Comparison of ENCODE assay signal across 1 cellular context in the genomic region with DNA sequence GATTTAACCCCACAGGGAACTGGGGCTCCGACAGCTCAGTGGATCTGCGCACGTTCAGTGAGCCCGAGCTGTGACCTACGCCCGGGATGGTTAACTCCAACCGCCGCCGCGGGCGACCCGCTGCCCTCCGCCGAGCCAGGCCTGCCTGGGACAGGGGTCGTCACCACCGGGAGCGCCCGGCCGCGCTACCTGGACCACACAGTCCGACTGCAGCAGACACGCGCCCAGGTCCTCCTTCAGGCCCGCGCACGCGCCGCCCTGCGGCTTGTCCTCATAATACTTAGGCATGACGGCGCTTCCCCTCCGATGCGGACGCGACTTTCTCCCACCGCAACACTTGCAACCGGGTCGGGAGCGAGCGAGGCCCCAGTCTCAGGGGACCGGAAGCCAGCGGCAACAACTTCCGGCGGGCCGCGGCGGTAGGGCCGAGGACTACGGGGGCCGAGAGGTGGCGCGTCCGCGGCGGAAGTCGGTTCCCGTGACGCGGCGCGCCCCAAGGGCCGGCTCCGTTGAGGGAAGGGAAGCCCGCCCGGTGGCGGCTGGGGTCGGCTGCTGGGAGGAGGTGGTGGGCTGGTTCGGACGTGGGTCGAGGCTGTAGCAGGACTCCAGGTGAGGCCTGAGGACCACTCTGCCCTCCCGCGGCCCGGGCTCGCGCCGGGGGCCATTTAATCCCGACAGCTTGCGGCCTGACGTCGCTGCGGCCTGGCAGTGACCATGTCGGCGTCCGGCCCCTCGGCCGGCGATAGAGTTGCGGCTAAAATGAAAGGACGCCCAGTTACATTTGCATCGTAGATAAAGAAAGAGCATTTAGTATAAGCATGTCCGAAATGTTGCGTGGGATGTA.
TF ChIP-seq lines count a peak whose summit lies in the region.

COA5 (minus strand) TSS at position 395 of the 844 bp plus-strand sequence; CDS start at position 288, 107 bp downstream.
A gene with protein sequence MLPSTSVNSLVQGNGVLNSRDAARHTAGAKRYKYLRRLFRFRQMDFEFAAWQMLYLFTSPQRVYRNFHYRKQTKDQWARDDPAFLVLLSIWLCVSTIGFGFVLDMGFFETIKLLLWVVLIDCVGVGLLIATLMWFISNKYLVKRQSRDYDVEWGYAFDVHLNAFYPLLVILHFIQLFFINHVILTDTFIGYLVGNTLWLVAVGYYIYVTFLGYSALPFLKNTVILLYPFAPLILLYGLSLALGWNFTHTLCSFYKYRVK (plus strand): TSS at position 472 of the 844 bp plus-strand sequence. CDS start 1,171 bp downstream, outside the sequence.

TF ChIP-seq in K562, 482 proteins besides CTCF, POLR2A, EP300 and RAD21 (continued from another document and continues in another):
- TF ChIP-seq, protein P1, sequence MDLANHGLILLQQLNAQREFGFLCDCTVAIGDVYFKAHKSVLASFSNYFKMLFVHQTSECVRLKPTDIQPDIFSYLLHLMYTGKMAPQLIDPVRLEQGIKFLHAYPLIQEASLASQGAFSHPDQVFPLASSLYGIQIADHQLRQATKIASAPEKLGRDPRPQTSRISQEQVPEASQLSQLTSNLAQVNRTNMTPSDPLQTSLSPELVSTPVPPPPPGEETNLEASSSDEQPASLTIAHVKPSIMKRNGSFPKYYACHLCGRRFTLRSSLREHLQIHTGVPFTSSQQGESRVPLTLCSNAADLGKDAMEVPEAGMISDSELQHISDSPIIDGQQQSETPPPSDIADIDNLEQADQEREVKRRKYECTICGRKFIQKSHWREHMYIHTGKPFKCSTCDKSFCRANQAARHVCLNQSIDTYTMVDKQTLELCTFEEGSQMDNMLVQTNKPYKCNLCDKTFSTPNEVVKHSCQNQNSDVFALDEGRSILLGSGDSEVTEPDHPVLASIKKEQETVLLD (IDR thresholded peaks at IDR 0.05), result no peak
- TF ChIP-seq HMG20B (CRISPR knock-in tag; IDR thresholded peaks at IDR 0.05), result no peak
- no peak for TF ChIP-seq ZNF586 (CRISPR knock-in tag; conservative IDR thresholded peaks at IDR 0.05)
- no peak for TF ChIP-seq NFE2L1 (tag; IDR thresholded peaks at IDR 0.05; ENCODE audit: borderline replicate concordance, low read depth)
- peak; percentile 70; the same call in 1 of the 2 replicates for TF ChIP-seq MBD2 (IDR thresholded peaks at IDR 0.05; ENCODE audit: borderline replicate concordance, low read depth)
- TF ChIP-seq, protein P2, sequence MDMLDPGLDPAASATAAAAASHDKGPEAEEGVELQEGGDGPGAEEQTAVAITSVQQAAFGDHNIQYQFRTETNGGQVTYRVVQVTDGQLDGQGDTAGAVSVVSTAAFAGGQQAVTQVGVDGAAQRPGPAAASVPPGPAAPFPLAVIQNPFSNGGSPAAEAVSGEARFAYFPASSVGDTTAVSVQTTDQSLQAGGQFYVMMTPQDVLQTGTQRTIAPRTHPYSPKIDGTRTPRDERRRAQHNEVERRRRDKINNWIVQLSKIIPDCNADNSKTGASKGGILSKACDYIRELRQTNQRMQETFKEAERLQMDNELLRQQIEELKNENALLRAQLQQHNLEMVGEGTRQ (CRISPR knock-in tag; IDR thresholded peaks at IDR 0.05), result no peak; the same call in 1 of the 2 replicates
- TF ChIP-seq RFX7 (CRISPR knock-in tag; IDR thresholded peaks at IDR 0.05), result no peak
- no peak for TF ChIP-seq PTBP1 (IDR thresholded peaks at IDR 0.05; ENCODE audit: low read depth, low read length)
- no peak for TF ChIP-seq WHSC1 (IDR thresholded peaks at IDR 0.05; ENCODE audit: low read length)
- TF ChIP-seq SP2 (IDR thresholded peaks at IDR 0.05; ENCODE audit: extremely low read depth, low read depth, low read length, poor library complexity, severe bottlenecking), result no peak
- TF ChIP-seq HNRNPLL (IDR thresholded peaks at IDR 0.05; ENCODE audit: low read depth, low read length, poor library complexity, severe bottlenecking), result no peak
- TF ChIP-seq, protein P3, sequence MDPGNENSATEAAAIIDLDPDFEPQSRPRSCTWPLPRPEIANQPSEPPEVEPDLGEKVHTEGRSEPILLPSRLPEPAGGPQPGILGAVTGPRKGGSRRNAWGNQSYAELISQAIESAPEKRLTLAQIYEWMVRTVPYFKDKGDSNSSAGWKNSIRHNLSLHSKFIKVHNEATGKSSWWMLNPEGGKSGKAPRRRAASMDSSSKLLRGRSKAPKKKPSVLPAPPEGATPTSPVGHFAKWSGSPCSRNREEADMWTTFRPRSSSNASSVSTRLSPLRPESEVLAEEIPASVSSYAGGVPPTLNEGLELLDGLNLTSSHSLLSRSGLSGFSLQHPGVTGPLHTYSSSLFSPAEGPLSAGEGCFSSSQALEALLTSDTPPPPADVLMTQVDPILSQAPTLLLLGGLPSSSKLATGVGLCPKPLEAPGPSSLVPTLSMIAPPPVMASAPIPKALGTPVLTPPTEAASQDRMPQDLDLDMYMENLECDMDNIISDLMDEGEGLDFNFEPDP (CRISPR knock-in tag; IDR thresholded peaks at IDR 0.05), result no peak
- no peak for TF ChIP-seq DLX4 (CRISPR knock-in tag; IDR thresholded peaks at IDR 0.05)
- TF ChIP-seq ADNP (tag; IDR thresholded peaks at IDR 0.05), result no peak
- TF ChIP-seq ZFP36 (IDR thresholded peaks at IDR 0.05; ENCODE audit: low read depth, low read length, partially characterized antibody), result no peak
- no peak; the same call in 1 of the 2 replicates for TF ChIP-seq ILF3 (IDR thresholded peaks at IDR 0.05; ENCODE audit: borderline replicate concordance)
- no peak for TF ChIP-seq CC2D1A (IDR thresholded peaks at IDR 0.05)
- TF ChIP-seq, protein P4, sequence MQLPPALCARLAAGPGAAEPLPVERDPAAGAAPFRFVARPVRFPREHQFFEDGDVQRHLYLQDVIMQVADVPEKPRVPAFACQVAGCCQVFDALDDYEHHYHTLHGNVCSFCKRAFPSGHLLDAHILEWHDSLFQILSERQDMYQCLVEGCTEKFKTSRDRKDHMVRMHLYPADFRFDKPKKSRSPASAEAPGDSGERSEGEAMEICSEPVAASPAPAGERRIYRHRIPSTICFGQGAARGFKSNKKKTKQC (CRISPR knock-in tag; IDR thresholded peaks at IDR 0.05), result peak; percentile 67; the same call in 1 of the 2 replicates
- peak; percentile 57 for TF ChIP-seq NEUROD1 (IDR thresholded peaks at IDR 0.05; ENCODE audit: borderline replicate concordance, low read depth, low read length, partially characterized antibody)
- no peak for TF ChIP-seq ZNF224 (CRISPR knock-in tag; IDR thresholded peaks at IDR 0.05)
- TF ChIP-seq SNRNP70 (optimal IDR thresholded peaks at IDR 0.05; ENCODE audit: low read depth, low read length), result no peak
- TF ChIP-seq ZNF124 (CRISPR knock-in tag; IDR thresholded peaks at IDR 0.05), result no peak
- TF ChIP-seq STAT5A (IDR thresholded peaks at IDR 0.05; ENCODE audit: borderline replicate concordance, low read length), result no peak
- TF ChIP-seq ZNF668 (CRISPR knock-in tag; IDR thresholded peaks at IDR 0.05), result no peak
- peak; percentile 89 for TF ChIP-seq CREB3L1 (IDR thresholded peaks at IDR 0.05; ENCODE audit: borderline replicate concordance, low read depth)
- TF ChIP-seq, protein P5, sequence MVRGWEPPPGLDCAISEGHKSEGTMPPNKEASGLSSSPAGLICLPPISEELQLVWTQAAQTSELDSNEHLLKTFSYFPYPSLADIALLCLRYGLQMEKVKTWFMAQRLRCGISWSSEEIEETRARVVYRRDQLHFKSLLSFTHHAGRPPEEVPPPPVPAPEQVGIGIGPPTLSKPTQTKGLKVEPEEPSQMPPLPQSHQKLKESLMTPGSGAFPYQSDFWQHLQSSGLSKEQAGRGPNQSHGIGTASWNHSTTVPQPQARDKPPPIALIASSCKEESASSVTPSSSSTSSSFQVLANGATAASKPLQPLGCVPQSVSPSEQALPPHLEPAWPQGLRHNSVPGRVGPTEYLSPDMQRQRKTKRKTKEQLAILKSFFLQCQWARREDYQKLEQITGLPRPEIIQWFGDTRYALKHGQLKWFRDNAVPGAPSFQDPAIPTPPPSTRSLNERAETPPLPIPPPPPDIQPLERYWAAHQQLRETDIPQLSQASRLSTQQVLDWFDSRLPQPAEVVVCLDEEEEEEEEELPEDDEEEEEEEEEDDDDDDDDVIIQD (CRISPR knock-in tag; IDR thresholded peaks at IDR 0.05), result no peak
- TF ChIP-seq ID3 (CRISPR knock-in tag; IDR thresholded peaks at IDR 0.05), result no peak
- peak; percentile 61; the same call in 1 of the 2 replicates for TF ChIP-seq ID3 (tag; IDR thresholded peaks at IDR 0.05)
- TF ChIP-seq SP1 (CRISPR knock-in tag; IDR thresholded peaks at IDR 0.05), result peak; percentile 65; the same call in 1 of the 2 replicates
- no peak for TF ChIP-seq SREBF2 (CRISPR knock-in tag; IDR thresholded peaks at IDR 0.05)
- no peak for TF ChIP-seq ZNF324 (CRISPR knock-in tag; IDR thresholded peaks at IDR 0.05)
- no peak for TF ChIP-seq ZBTB33 (CRISPR knock-in tag; IDR thresholded peaks at IDR 0.05)
- no peak for TF ChIP-seq GATAD2B (IDR thresholded peaks at IDR 0.05; ENCODE audit: borderline replicate concordance)
- TF ChIP-seq, protein P6, sequence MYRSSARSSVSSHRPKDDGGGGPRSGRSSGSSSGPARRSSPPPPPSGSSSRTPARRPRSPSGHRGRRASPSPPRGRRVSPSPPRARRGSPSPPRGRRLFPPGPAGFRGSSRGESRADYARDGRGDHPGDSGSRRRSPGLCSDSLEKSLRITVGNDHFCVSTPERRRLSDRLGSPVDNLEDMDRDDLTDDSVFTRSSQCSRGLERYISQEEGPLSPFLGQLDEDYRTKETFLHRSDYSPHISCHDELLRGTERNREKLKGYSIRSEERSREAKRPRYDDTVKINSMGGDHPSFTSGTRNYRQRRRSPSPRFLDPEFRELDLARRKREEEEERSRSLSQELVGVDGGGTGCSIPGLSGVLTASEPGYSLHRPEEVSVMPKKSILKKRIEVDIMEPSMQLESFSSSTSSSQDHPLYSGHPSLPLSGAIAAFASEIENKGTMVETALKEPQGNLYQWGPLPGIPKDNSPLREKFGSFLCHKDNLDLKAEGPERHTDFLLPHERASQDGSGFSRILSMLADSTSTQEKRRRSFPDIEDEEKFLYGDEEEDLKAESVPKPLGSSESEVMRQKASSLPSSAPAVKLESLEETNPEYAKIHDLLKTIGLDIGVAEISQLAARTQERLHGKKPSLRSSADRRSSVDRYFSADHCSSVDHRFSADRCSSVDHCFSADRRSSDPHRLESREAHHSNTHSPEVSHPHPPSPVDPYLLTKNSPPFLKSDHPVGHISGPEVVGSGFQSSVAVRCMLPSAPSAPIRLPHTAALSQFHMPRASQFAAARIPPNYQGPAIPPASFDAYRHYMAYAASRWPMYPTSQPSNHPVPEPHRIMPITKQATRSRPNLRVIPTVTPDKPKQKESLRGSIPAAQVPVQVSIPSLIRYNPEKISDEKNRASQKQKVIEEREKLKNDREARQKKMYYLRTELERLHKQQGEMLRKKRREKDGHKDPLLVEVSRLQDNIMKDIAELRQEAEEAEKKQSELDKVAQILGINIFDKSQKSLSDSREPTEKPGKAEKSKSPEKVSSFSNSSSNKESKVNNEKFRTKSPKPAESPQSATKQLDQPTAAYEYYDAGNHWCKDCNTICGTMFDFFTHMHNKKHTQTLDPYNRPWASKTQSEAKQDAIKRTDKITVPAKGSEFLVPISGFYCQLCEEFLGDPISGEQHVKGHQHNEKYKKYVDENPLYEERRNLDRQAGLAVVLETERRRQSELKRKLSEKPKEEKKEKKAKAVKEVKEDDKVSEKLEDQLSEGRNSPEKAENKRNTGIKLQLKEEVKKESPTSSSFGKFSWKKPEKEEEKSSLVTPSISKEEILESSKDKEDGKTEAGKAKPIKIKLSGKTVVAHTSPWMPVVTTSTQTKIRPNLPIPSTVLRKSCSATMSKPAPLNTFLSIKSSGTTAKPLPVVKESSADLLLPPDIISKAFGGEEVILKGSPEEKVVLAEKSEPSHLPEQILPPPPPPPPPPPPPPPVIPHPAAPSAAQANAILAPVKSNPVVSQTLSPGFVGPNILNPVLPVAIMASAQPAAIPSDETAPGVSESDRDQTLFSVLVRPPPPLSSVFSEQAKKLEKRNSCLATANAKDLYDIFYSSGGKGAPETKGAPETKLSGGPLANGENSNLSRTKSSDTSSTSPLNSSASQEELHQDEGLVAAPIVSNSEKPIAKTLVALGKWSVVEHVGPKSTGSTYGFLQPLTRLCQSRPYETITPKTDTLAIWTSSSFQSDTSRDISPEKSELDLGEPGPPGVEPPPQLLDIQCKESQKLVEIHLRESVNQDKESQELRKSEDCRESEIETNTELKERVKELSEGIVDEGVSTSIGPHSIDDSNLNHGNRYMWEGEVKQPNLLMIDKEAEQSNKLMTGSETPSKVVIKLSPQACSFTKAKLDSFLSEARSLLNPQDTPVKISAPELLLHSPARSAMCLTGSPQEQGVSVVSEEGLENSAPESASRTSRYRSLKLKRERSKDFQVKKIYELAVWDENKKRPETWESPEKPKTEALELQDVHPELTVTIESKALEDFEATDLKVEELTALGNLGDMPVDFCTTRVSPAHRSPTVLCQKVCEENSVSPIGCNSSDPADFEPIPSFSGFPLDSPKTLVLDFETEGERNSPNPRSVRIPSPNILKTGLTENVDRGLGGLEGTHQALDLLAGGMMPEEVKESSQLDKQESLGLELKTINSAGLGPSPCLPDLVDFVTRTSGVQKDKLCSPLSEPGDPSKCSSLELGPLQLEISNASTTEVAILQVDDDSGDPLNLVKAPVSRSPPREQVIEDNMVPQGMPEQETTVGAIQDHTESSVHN (IDR thresholded peaks at IDR 0.05; ENCODE audit: borderline replicate concordance in 1 of 2, low read depth in 1 of 2), result no peak
